ENCODE assay signal across 8 cellular contexts in the genomic region with DNA sequence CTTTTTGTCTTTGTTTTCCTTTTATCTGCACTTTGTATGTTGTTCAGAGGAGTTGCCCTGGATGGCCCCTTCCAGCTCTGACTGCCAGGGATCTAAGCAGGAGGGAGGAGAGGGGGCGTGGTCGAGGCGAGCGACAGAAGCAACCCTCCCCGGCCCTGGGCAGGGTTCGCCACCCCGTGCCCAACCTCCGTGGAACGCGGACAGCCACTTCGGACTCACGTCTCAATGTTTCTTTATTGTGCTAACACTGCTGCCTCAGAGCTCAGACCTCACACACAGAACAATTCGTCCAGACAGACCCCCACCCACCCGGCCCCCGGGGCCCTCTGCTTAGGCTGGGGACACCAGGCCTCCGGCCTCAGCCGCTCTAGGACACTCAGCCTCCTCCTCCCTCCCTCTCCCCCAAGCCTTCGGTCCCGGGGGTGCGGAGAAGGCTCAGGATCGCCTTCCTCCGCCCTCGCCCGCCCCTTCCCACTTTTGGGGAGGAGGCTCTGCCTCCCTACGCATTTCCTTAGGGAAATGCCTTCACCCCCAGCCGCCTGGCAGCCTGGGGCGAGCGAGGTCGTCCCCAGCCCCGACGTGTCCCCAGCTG. TPM values are rescaled to one million over a fixed set of nuclear protein-coding genes. Genes with fewer than 3 reads are reported as not detected.
DNase-seq lines count a peak whose midpoint lies in the region; ATAC-seq and TF ChIP-seq lines count a peak whose summit lies in the region.

No MANE protein-coding gene starts in this region.

- H3K4me3 ChIP-seq in ascending aorta = peak overlapping the region; percentile 78 to 92
- peak overlapping the region; percentile 77 for H3K4me3 ChIP-seq in left ventricle myocardium inferior
- peak overlapping the region; percentile 63 for H3K4me3 ChIP-seq in parathyroid adenoma (ENCODE audit: low read depth, low read length)

- no peak overlapping the region for H3K9ac ChIP-seq in parathyroid adenoma

- in situ Hi-C loops in ACHN (cut with HindIII; ENCODE audit: low pct_ligation_motif_present, low pct_unique_long_range_greater_than_20kb, low sequenced_read_pairs) = no loop called here

- H3K27ac ChIP-seq in ascending aorta (peak overlapping the region; percentile 98), left ventricle myocardium inferior (replicated peaks) (peak overlapping the region; percentile 97), parathyroid adenoma (peak overlapping the region; percentile 93)

- ATAC-seq in GM19035 (IDR thresholded peaks at IDR 0.05; ENCODE audit: unreplicated experiment) = peak; percentile 11
- ATAC-seq in HG02798 (IDR thresholded peaks at IDR 0.05; ENCODE audit: poor library complexity, unreplicated experiment) = no peak
- ATAC-seq in HG03095 (IDR thresholded peaks at IDR 0.05; ENCODE audit: unreplicated experiment) = no peak

- no peaks in the 10 kb centered on the region for H3K9me3 ChIP-seq in ascending aorta
- no peaks in the 10 kb centered on the region for H3K9me3 ChIP-seq in left ventricle myocardium inferior (replicated peaks)
- no peaks in the 10 kb centered on the region for H3K9me3 ChIP-seq in parathyroid adenoma (ENCODE audit: control insufficient read depth, low read length)

- peak overlapping the region; percentile 85 for H2AFZ ChIP-seq in parathyroid adenoma

- intact Hi-C loops in ascending aorta (cut with DNase I) = loop anchor here (1.0 to 2.0 kb wide), 3 partner anchors 37 to 73 kb away; a partner anchor contains a TSS
- intact Hi-C loops in left ventricle myocardium inferior (cut with micrococcal nuclease) = no loop called here

- H3K4me1 ChIP-seq in ascending aorta (peaks cover 0 to 8% of the 10 kb centered on the region in 2 donors), left ventricle myocardium inferior (peaks cover 28% of the 10 kb centered on the region), parathyroid adenoma (peaks cover 2% of the 10 kb centered on the region)

- DNase-seq in ACHN = peak; percentile 81
- peak; percentile 84 for DNase-seq in NCI-H69 (lab: John Stamatoyannopoulos, UW)
- DNase-seq in ascending aorta (ENCODE audit: low spot score in 2 of 2) = peak; percentile 14 to 89
- DNase-seq in left ventricle myocardium inferior = peak; percentile 86

- H3K79me2 ChIP-seq in parathyroid adenoma = no peaks in the 10 kb centered on the region

- H3K4me2 ChIP-seq in parathyroid adenoma (ENCODE audit: low read length) = peak overlapping the region; percentile 85

- no peaks in the 10 kb centered on the region for H3K36me3 ChIP-seq in ascending aorta
- H3K36me3 ChIP-seq in left ventricle myocardium inferior = no peaks in the 10 kb centered on the region
- H3K36me3 ChIP-seq in parathyroid adenoma (ENCODE audit: control insufficient read depth, insufficient read depth, low read length) = no peaks in the 10 kb centered on the region

- TF ChIP-seq CTCF in ascending aorta (IDR thresholded peaks at IDR 0.05) (no peak), left ventricle myocardium inferior (IDR thresholded peaks at IDR 0.05; ENCODE audit: borderline replicate concordance) (no peak), parathyroid adenoma (IDR thresholded peaks at IDR 0.05) (no peak)

- H3K27me3 ChIP-seq in ascending aorta (no peaks in the 10 kb centered on the region), left ventricle myocardium inferior (ENCODE audit: low read depth) (no peaks in the 10 kb centered on the region), parathyroid adenoma (ENCODE audit: control insufficient read depth, insufficient read depth, low read length) (no peaks in the 10 kb centered on the region)

RNA-seq across cellular contexts. Expression of a gene that starts 8.3 kb away (rescaled TPM):
- total RNA-seq in ascending aorta (not detected), left ventricle myocardium inferior (not detected)

RNA-seq across cellular contexts. Expression of a gene that starts 27.5 kb away (rescaled TPM):
- total RNA-seq in ascending aorta = 6.7 TPM
- total RNA-seq in left ventricle myocardium inferior = 1.7 TPM

RNA-seq across cellular contexts. Expression of a gene that starts 45.8 kb away (rescaled TPM):
- not detected for total RNA-seq in ascending aorta
- 1.1 TPM for total RNA-seq in left ventricle myocardium inferior

RNA-seq across cellular contexts. Expression of a gene that starts 52.0 kb away (rescaled TPM):
- total RNA-seq in ascending aorta = not detected
- total RNA-seq in left ventricle myocardium inferior = 0.33 TPM
